11 cellular contexts compared by ENCODE assay signal in genomic region chrX:120726294-120726693, GRCh38.
A peak's percentile ranks its signal among the peaks of the same experiment; 100 is the strongest.
DNase-seq lines count a peak whose midpoint lies in the region; ATAC-seq and TF ChIP-seq lines count a peak whose summit lies in the region.
"Had no signal": no experiment of that assay in that cellular context is flagged by ENCODE, and none has a peak within 500 bp of the region (broad histone marks: within the 10 kb centered on the region; RNA-seq: fewer than 3 reads in every experiment).

No MANE protein-coding gene starts in this region.

- TF ChIP-seq POLR2A in heart left ventricle (IDR thresholded peaks at IDR 0.05) = no peak

- peak overlapping the region; percentile 94 for H3K27ac ChIP-seq in DOHH2 (ENCODE audit: low read depth, low read length)
- no peak overlapping the region for H3K27ac ChIP-seq in heart left ventricle
- no peak overlapping the region for H3K27ac ChIP-seq in ascending aorta
- H3K27ac ChIP-seq in left lung = no peak overlapping the region
- H3K27ac ChIP-seq: SJSA1 had no signal

- H3K9me3 ChIP-seq in DOHH2 (ENCODE audit: control insufficient read depth, insufficient read depth, low read length) (no peaks in the 10 kb centered on the region), heart left ventricle (peaks cover 0 to 10% (median 0%) of the 10 kb centered on the region in 12 donors), ascending aorta (no peaks in the 10 kb centered on the region), left lung (no peaks in the 10 kb centered on the region)
- H3K9me3 ChIP-seq: SJSA1 had no signal

- H3K27me3 ChIP-seq in DOHH2 (ENCODE audit: control insufficient read depth, low read length) (no peaks in the 10 kb centered on the region), heart left ventricle (no peaks in the 10 kb centered on the region), ascending aorta (no peaks in the 10 kb centered on the region), left lung (no peaks in the 10 kb centered on the region)
- H3K27me3 ChIP-seq: SJSA1 had no signal

- peaks cover 10% of the 10 kb centered on the region for H3F3A ChIP-seq in DOHH2 (ENCODE audit: control insufficient read depth, insufficient read depth)

- DNase-seq in MV-4-11 (lab: John Stamatoyannopoulos, UW) (peak; percentile 89), heart left ventricle (no peak), ascending aorta (ENCODE audit: low spot score in 2 of 2) (no peak), left lung (no peak), NCI-H510A (lab: John Stamatoyannopoulos, UW) (no peak)
- DNase-seq: activated T-cell treated with anti-CD3 and anti-CD28 coated beads, Interleukin-2, amount 50 U/mL, for 72 hours; NCI-H1105 had no signal

- no peaks in the 10 kb centered on the region for H3K36me3 ChIP-seq in DOHH2 (ENCODE audit: control insufficient read depth, low read length)
- H3K36me3 ChIP-seq in heart left ventricle = no peaks in the 10 kb centered on the region
- H3K36me3 ChIP-seq in ascending aorta = no peaks in the 10 kb centered on the region
- H3K36me3 ChIP-seq in left lung = no peaks in the 10 kb centered on the region
- H3K36me3 ChIP-seq: SJSA1 had no signal

- ATAC-seq in GM19372 (IDR thresholded peaks at IDR 0.05; ENCODE audit: low read depth, unreplicated experiment) (peak; percentile 99), HG02943 (IDR thresholded peaks at IDR 0.05; ENCODE audit: low read depth, unreplicated experiment) (peak; percentile 96), heart left ventricle (no peak), left lung (no peak)
- ATAC-seq: activated T-cell treated with anti-CD3 and anti-CD28 coated beads, Interleukin-2, amount 50 U/mL, for 72 hours had no signal

- WGBS in heart left ventricle, 4 donors = 59 to 77% (median 64%) methylated on average over 2 of the region's 2 CpGs

- H3K4me1 ChIP-seq in DOHH2 (ENCODE audit: control insufficient read depth, low read length) (peaks cover 38% of the 10 kb centered on the region), heart left ventricle (no peaks in the 10 kb centered on the region), ascending aorta (no peaks in the 10 kb centered on the region), left lung (no peaks in the 10 kb centered on the region)
- H3K4me1 ChIP-seq: SJSA1 had no signal

- intact Hi-C loops in heart left ventricle (cut with DNase I) (no loop called here), ascending aorta (cut with DNase I) (no loop called here), left lung (cut with DNase I) (no loop called here)

- H3K4me2 ChIP-seq in DOHH2 (ENCODE audit: low read length) = peak overlapping the region; percentile 63

- H3K79me2 ChIP-seq in DOHH2 (ENCODE audit: control insufficient read depth, low read length) = no peaks in the 10 kb centered on the region

- H3K4me3 ChIP-seq in DOHH2 (ENCODE audit: low read length) (peak overlapping the region; percentile 44), heart left ventricle (no peak overlapping the region), ascending aorta (no peak overlapping the region), left lung (no peak overlapping the region)
- H3K4me3 ChIP-seq: SJSA1 had no signal

- no peaks in the 10 kb centered on the region for H3K9me2 ChIP-seq in DOHH2 (replicated peaks; ENCODE audit: control insufficient read depth, low read length)

- no peaks in the 10 kb centered on the region for H4K20me1 ChIP-seq in DOHH2 (ENCODE audit: control insufficient read depth, insufficient read depth, low read depth, low read length)

- no peak for TF ChIP-seq CTCF in DOHH2 (IDR thresholded peaks at IDR 0.05; ENCODE audit: low read depth, low read length, poor library complexity, severe bottlenecking)
- TF ChIP-seq CTCF in heart left ventricle (IDR thresholded peaks at IDR 0.05) = no peak
- no peak for TF ChIP-seq CTCF in ascending aorta (IDR thresholded peaks at IDR 0.05)
- TF ChIP-seq CTCF in left lung (IDR thresholded peaks at IDR 0.05) = no peak

Comparison
In these comparisons a context has a peak if more than half of its experiments do, and no peak if none do; other contexts are left out.
1. ATAC-seq: peak in GM19372 (single experiment) and HG02943 (single experiment); none in heart left ventricle (0 of 4) and left lung (single experiment).